In genomic region chr12:39442895-39443703, GRCh38 we compare ENCODE assay signal across 1 cellular context.
TF ChIP-seq lines count a peak whose summit lies in the region.

Gene KIF21A, minus strand, starts transcription at chr12:39443120. Its CDS starts 150 bp downstream, at chr12:39442970.

TF ChIP-seq in HepG2, 621 proteins besides CTCF, POLR2A, EP300 and RAD21 (continued from another document and continues in another):
- TF ChIP-seq ZNF737 (CRISPR knock-in tag; IDR thresholded peaks at IDR 0.05; ENCODE audit: borderline replicate concordance) (no peak), NCOA1 (CRISPR knock-in tag; IDR thresholded peaks at IDR 0.05) (peak; percentile 65; the same call in 1 of the 2 replicates), ZBTB7A (CRISPR knock-in tag; IDR thresholded peaks at IDR 0.05) (no peak), KDM2A (CRISPR knock-in tag; IDR thresholded peaks at IDR 0.05; ENCODE audit: borderline replicate concordance, low read depth) (peak; percentile 75; the same call in 1 of the 2 replicates), POGK (CRISPR knock-in tag; conservative IDR thresholded peaks at IDR 0.05) (no peak; the same call in 1 of the 2 replicates), ZNF775 (CRISPR knock-in tag; IDR thresholded peaks at IDR 0.05; ENCODE audit: borderline replicate concordance) (no peak), FOXA1 (IDR thresholded peaks at IDR 0.05) (no peak), FOXA1 (CRISPR knock-in tag; IDR thresholded peaks at IDR 0.05) (peak; percentile 28), ZNF704 (CRISPR knock-in tag; IDR thresholded peaks at IDR 0.05; ENCODE audit: borderline replicate concordance) (no peak), ATRX (CRISPR knock-in tag; IDR thresholded peaks at IDR 0.05; ENCODE audit: borderline replicate concordance) (no peak), HOXA3 (CRISPR knock-in tag; IDR thresholded peaks at IDR 0.05) (peak; percentile 70; the same call in 1 of the 2 replicates), PRDM10 (CRISPR knock-in tag; IDR thresholded peaks at IDR 0.05; ENCODE audit: low read depth) (peak; percentile 17; the same call in 1 of the 2 replicates), ZNF687 (CRISPR knock-in tag; IDR thresholded peaks at IDR 0.05) (peak; percentile 81), ZNF646 (CRISPR knock-in tag; IDR thresholded peaks at IDR 0.05) (no peak), ZNF790 (CRISPR knock-in tag; IDR thresholded peaks at IDR 0.05; ENCODE audit: borderline replicate concordance) (no peak), GFI1 (CRISPR knock-in tag; IDR thresholded peaks at IDR 0.05; ENCODE audit: borderline replicate concordance) (peak; percentile 53), ZNF883 (CRISPR knock-in tag; IDR thresholded peaks at IDR 0.05; ENCODE audit: not compliant biosample characterization) (peak; percentile 50), AGO1 (IDR thresholded peaks at IDR 0.05; ENCODE audit: low read depth, low read length, poor library complexity, severe bottlenecking) (peak; percentile 11), ZNF354B (CRISPR knock-in tag; IDR thresholded peaks at IDR 0.05) (no peak), SP1 (IDR thresholded peaks at IDR 0.05) (no peak), SP1 (CRISPR knock-in tag; IDR thresholded peaks at IDR 0.05) (peak; percentile 30; the same call in 1 of the 2 replicates), ZNF282 (IDR thresholded peaks at IDR 0.05; ENCODE audit: partially characterized antibody) (no peak), TRIM24 (CRISPR knock-in tag; IDR thresholded peaks at IDR 0.05) (no peak), ZBTB37 (CRISPR knock-in tag; IDR thresholded peaks at IDR 0.05) (no peak), ZNF629 (CRISPR knock-in tag; conservative IDR thresholded peaks at IDR 0.05) (peak; percentile 21; the same call in 1 of the 2 replicates), FOXP1 (IDR thresholded peaks at IDR 0.05) (no peak), FOXP1 (CRISPR knock-in tag; IDR thresholded peaks at IDR 0.05) (peak; percentile 25; the same call in 1 of the 2 replicates), MIER2 (CRISPR knock-in tag; IDR thresholded peaks at IDR 0.05) (no peak; the same call in 1 of the 2 replicates), ZXDC (CRISPR knock-in tag; IDR thresholded peaks at IDR 0.05) (no peak), ZNF616 (CRISPR knock-in tag; IDR thresholded peaks at IDR 0.05; ENCODE audit: low read depth) (no peak), ZNF567 (CRISPR knock-in tag; IDR thresholded peaks at IDR 0.05; ENCODE audit: borderline replicate concordance) (no peak), ZNF652 (CRISPR knock-in tag; IDR thresholded peaks at IDR 0.05; ENCODE audit: borderline replicate concordance, low read depth) (peak; percentile 12; the same call in 1 of the 2 replicates), ZNF619 (CRISPR knock-in tag; IDR thresholded peaks at IDR 0.05) (no peak), HNF1B (CRISPR knock-in tag; IDR thresholded peaks at IDR 0.05) (peak; percentile 13; the same call in 1 of the 2 replicates)
